ENCODE assay signal across 10 cellular contexts in the genomic region with DNA sequence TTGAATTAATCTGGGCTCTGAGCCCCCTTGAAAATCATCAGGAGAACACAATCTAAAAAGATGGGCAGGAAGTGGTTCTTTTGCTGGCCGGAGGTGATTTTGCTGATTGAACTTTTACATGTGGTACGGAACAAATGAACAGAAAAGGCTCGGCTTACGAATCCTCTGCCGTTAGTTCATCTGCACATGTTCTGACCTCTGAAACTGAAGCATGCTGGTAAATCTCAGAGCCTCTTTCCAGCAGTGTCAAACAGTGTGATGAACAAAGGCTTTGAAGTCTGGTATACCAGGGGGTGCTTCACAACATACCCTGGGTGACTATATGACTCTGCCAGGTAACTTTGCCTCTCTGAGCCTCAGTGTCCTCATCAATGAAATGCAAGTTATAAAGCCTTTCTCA.
DNase-seq lines count a peak whose midpoint lies in the region; TF ChIP-seq lines count a peak whose summit lies in the region.
"Had no signal": no experiment of that assay in that cellular context is flagged by ENCODE, and none has a peak within 500 bp of the region (broad histone marks: within the 10 kb centered on the region; RNA-seq: fewer than 3 reads in every experiment).

No MANE protein-coding gene starts in this region.

- peaks cover 11% of the 10 kb centered on the region for H3K4me1 ChIP-seq in BLaER1
- H3K4me1 ChIP-seq in muscle layer of colon (ENCODE audit: insufficient read depth, low read length): peaks cover 32% of the 10 kb centered on the region
- no peaks in the 10 kb centered on the region for H3K4me1 ChIP-seq in colonic mucosa

- POLR2A ChIA-PET in activated CD4-positive, alpha-beta memory T cell treated with anti-CD3 and anti-CD28 coated beads, Interleukin-2, amount 10 ng/mL, durations not matched to agents 7 days and 5 days (lab: Charles Lee): interaction anchor here (1.0 to 1.1 kb wide), 2 partner anchors 230 to 421 kb away, joined by 3 to 5 read pairs; a partner anchor contains a TSS

- H3K27me3 ChIP-seq in BLaER1 (no peaks in the 10 kb centered on the region), muscle layer of colon (ENCODE audit: control insufficient read depth in 1 of 2, insufficient read depth in 2 of 2, low read length in 2 of 2) (no peaks in the 10 kb centered on the region), colonic mucosa (no peaks in the 10 kb centered on the region)

- no peaks in the 10 kb centered on the region for H3K36me3 Mint-ChIP-seq in activated CD4-positive, alpha-beta memory T cell treated with anti-CD3 and anti-CD28 coated beads, Interleukin-2, amount 10 ng/mL, durations not matched to agents 7 days and 5 days (ENCODE audit: low read depth)

- no peaks in the 10 kb centered on the region for H3K9me3 ChIP-seq in BLaER1
- no peaks in the 10 kb centered on the region for H3K9me3 ChIP-seq in muscle layer of colon (ENCODE audit: low read length)
- H3K9me3 ChIP-seq in colonic mucosa: no peaks in the 10 kb centered on the region

- H3K4me3 ChIP-seq in BLaER1 (no peak overlapping the region), muscle layer of colon (ENCODE audit: low read depth in 1 of 2, low read length in 2 of 2) (peak overlapping the region in 1 of 2 donors; percentile 2), colonic mucosa (no peak overlapping the region)

- H3K4me1 Mint-ChIP-seq in activated CD4-positive, alpha-beta memory T cell treated with anti-CD3 and anti-CD28 coated beads, Interleukin-2, amount 10 ng/mL, durations not matched to agents 7 days and 5 days: peaks cover 24% of the 10 kb centered on the region

- CTCF ChIA-PET in activated CD4-positive, alpha-beta memory T cell treated with anti-CD3 and anti-CD28 coated beads, Interleukin-2, amount 10 ng/mL, durations not matched to agents 7 days and 5 days (lab: Charles Lee): interaction anchor here (1.2 to 3.8 kb wide), 6 partner anchors 10 to 723 kb away, joined by 3 to 24 read pairs (median 5); no protein-coding TSS in a partner anchor

- no peak overlapping the region for H3K27ac Mint-ChIP-seq in activated CD4-positive, alpha-beta memory T cell treated with anti-CD3 and anti-CD28 coated beads, Interleukin-2, amount 10 ng/mL, durations not matched to agents 7 days and 5 days

- H3K27ac ChIP-seq in BLaER1: no peak overlapping the region
- peak overlapping the region; percentile 2 for H3K27ac ChIP-seq in muscle layer of colon (ENCODE audit: low read depth, low read length)
- H3K27ac ChIP-seq in colonic mucosa: no peak overlapping the region

- peaks cover 3% of the 10 kb centered on the region for H3K27me3 Mint-ChIP-seq in activated CD4-positive, alpha-beta memory T cell treated with anti-CD3 and anti-CD28 coated beads, Interleukin-2, amount 10 ng/mL, durations not matched to agents 7 days and 5 days

- peak overlapping the region; percentile 1 for H3K4me3 Mint-ChIP-seq in activated CD4-positive, alpha-beta memory T cell treated with anti-CD3 and anti-CD28 coated beads, Interleukin-2, amount 10 ng/mL, durations not matched to agents 7 days and 5 days

- H3K9ac ChIP-seq in BLaER1 (no peak overlapping the region), muscle layer of colon (ENCODE audit: low read length) (no peak overlapping the region), colonic mucosa (ENCODE audit: low read depth in 2 of 2, low read length in 2 of 2) (no peak overlapping the region)

- peak overlapping the region; percentile 49 for H3K4me2 ChIP-seq in BLaER1

- TF ChIP-seq CTCF in GM20000 (IDR thresholded peaks at IDR 0.05; ENCODE audit: extremely low read depth, missing control alignments): no peak
- TF ChIP-seq CTCF in colonic mucosa (IDR thresholded peaks at IDR 0.05): no peak

- peak; percentile 39 for DNase-seq in GM20000 (ENCODE audit: low spot score)
- peak; percentile 39 for DNase-seq in activated CD4-positive, alpha-beta memory T cell treated with anti-CD3 and anti-CD28 coated beads, Interleukin-2, amount 10 ng/mL, durations not matched to agents 7 days and 5 days
- DNase-seq in amniotic stem cell (lab: John Stamatoyannopoulos, UW): no peak
- DNase-seq in NCI-H526 (lab: John Stamatoyannopoulos, UW): no peak
- DNase-seq in colonic mucosa: no peak
- DNase-seq in GOT3 (lab: John Stamatoyannopoulos, UW): no peak
- DNase-seq: NCI-H1105, T-helper 9 cell had no signal

- intact Hi-C loops in colonic mucosa (cut with DNase I): loop anchor here (5.0 kb wide), 1 partner anchor 224 kb away; no protein-coding TSS in a partner anchor

- no peaks in the 10 kb centered on the region for H4K20me1 ChIP-seq in BLaER1

- H3K9me3 Mint-ChIP-seq in activated CD4-positive, alpha-beta memory T cell treated with anti-CD3 and anti-CD28 coated beads, Interleukin-2, amount 10 ng/mL, durations not matched to agents 7 days and 5 days: no peaks in the 10 kb centered on the region

- H3K36me3 ChIP-seq in BLaER1: no peaks in the 10 kb centered on the region
- no peaks in the 10 kb centered on the region for H3K36me3 ChIP-seq in muscle layer of colon (ENCODE audit: insufficient read depth, low read length)
- no peaks in the 10 kb centered on the region for H3K36me3 ChIP-seq in colonic mucosa

Comparison
In these comparisons a context has a peak if more than half of its experiments do, and no peak if none do; other contexts are left out.
1. DNase-seq: peak in GM20000 (single experiment) and activated CD4-positive, alpha-beta memory T cell treated with anti-CD3 and anti-CD28 coated beads, Interleukin-2, amount 10 ng/mL, durations not matched to agents 7 days and 5 days (single experiment); none in amniotic stem cell (single experiment), NCI-H526 (0 of 2), colonic mucosa (single experiment) and GOT3 (single experiment).